Comparison of ENCODE assay signal across 7 cellular contexts in the genomic region with DNA sequence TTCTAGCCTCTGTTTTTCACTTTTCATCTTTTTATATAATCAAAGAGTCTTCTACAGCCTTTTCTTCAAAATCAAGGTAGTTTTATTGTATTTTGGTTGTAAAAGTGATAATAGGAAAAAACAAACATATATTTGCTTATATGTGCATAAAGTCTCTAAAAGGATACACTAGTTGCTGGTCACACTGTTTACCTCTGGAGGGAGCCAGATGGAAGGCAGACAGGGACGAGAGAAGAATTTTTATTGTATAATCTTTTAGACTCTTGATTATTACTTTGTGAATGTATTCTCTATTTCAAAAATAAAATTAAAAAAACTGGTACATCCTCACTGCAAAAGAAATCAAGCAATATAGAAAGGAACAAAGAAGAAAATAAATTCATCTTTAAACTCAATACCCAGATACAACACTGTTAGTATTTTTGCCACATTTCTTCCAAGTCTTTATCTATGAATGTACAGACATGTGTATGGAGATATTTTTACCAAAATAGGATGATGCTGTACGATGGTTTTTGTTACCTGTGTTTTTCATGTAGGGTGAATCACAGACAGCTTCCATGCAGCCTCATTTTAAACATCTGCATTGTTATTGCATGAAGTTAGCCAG. TPM values are rescaled to one million over a fixed set of nuclear protein-coding genes. Genes with fewer than 3 reads are reported as not detected.
DNase-seq lines count a peak whose midpoint lies in the region; ATAC-seq, FAIRE-seq and TF ChIP-seq lines count a peak whose summit lies in the region.

No MANE protein-coding gene starts in this region.

- H3K4me1 Mint-ChIP-seq in nephron = peaks cover 22% of the 10 kb centered on the region

- H3K4me1 ChIP-seq in SJCRH30 = peaks cover 34% of the 10 kb centered on the region

- H3K4me3 ChIP-seq in HFF-Myc (replicated peaks; ENCODE audit: low read depth, low read length) = no peak overlapping the region
- H3K4me3 ChIP-seq in SJCRH30 = no peak overlapping the region

- H3K36me3 ChIP-seq in SJCRH30 = no peaks in the 10 kb centered on the region

- H3K27ac Mint-ChIP-seq in nephron = no peak overlapping the region

- H3K4me3 Mint-ChIP-seq in nephron = no peak overlapping the region

- no peaks in the 10 kb centered on the region for H3K9me3 ChIP-seq in SJCRH30 (replicated peaks)

- no peaks in the 10 kb centered on the region; the same call in 1 of the 2 replicates for H3K27me3 ChIP-seq in SJCRH30

- no peaks in the 10 kb centered on the region for H3K27me3 Mint-ChIP-seq in nephron (ENCODE audit: low read depth)

- peak; percentile 72 for TF ChIP-seq CTCF in HFF-Myc (IDR thresholded peaks at IDR 0.05; ENCODE audit: low read depth, low read length, missing control alignments)
- TF ChIP-seq CTCF in nephron (IDR thresholded peaks at IDR 0.05; ENCODE audit: unreplicated experiment in 3 of 3) = peak; percentile 61 to 75 (median 68)

- peak; percentile 53 for DNase-seq in DMS79 treated with DMSO at 0.1 percent for 48 hours (lab: John Stamatoyannopoulos, UW)
- DNase-seq in HFF-Myc (ENCODE audit: extremely low read depth, low read depth) = no peak
- peak; percentile 35 to 67 for DNase-seq in SJCRH30

- no peaks in the 10 kb centered on the region for H3K36me3 Mint-ChIP-seq in nephron (ENCODE audit: low read depth)

- FAIRE-seq in endometrium (lab: Jason Lieb, UNC) = peak; percentile 73

- no peaks in the 10 kb centered on the region for H3K9me3 Mint-ChIP-seq in nephron

- H3K27ac ChIP-seq in SJCRH30 = no peak overlapping the region

- no peak for ATAC-seq in HG02642 (IDR thresholded peaks at IDR 0.05; ENCODE audit: poor library complexity, unreplicated experiment)
- no peak for ATAC-seq in GM21360 (IDR thresholded peaks at IDR 0.05; ENCODE audit: unreplicated experiment)

RNA-seq across cellular contexts. Expression of gene RNF183, which starts 6.1 kb away (rescaled TPM):
- 0.05 TPM in 1 of 2 replicates, not detected in the other for total RNA-seq in SJCRH30 (2014; rRNA removed; shearing (Covaris generic))

RNA-seq across cellular contexts. Expression of gene WDR31, which starts 30.8 kb away (rescaled TPM):
- total RNA-seq in SJCRH30 (2014; rRNA removed; shearing (Covaris generic)) = 0.77 and 0.79 TPM in 2 replicates

RNA-seq across cellular contexts. Expression of gene PRPF4, which starts 33.9 kb away (rescaled TPM):
- 74.3 and 74.4 TPM in 2 replicates for total RNA-seq in SJCRH30 (2014; rRNA removed; shearing (Covaris generic))

RNA-seq across cellular contexts. Expression of gene CDC26, which starts 33.9 kb away (rescaled TPM):
- total RNA-seq in SJCRH30 (2014; rRNA removed; shearing (Covaris generic)) = 76.2 and 82.6 TPM in 2 replicates

RNA-seq across cellular contexts. Expression of gene BSPRY, which starts 40.0 kb away (rescaled TPM):
- 0.10 and 0.15 TPM in 2 replicates for total RNA-seq in SJCRH30 (2014; rRNA removed; shearing (Covaris generic))
